In genomic region chrX:17007134-17007768, GRCh38 we compare ENCODE assay signal across 11 cellular contexts.
DNase-seq lines count a peak whose midpoint lies in the region; ATAC-seq and TF ChIP-seq lines count a peak whose summit lies in the region.
"Had no signal": no experiment of that assay in that cellular context is flagged by ENCODE, and none has a peak within 500 bp of the region (broad histone marks: within the 10 kb centered on the region; RNA-seq: fewer than 3 reads in every experiment).

No MANE protein-coding gene starts in this region.

- no peak overlapping the region for H3K9ac ChIP-seq in OCI-LY3 (ENCODE audit: low read length)

- H3K79me2 ChIP-seq in OCI-LY3 (ENCODE audit: low read length): no peaks in the 10 kb centered on the region

- DNase-seq in stimulated activated naive CD8-positive, alpha-beta T cell treated with anti-CD3 and anti-CD28 coated beads, Interleukin-15, Interleukin-2, amounts not matched to agents 100 U/mL and 50 U/mL, for 24 hours: peak; percentile 3
- DNase-seq in stimulated activated naive CD8-positive, alpha-beta T cell treated with anti-CD3 and anti-CD28 coated beads, Interleukin-15, amount 100 ng/mL, for 72 hours: no peak
- DNase-seq in fibroblast of the conjunctiva (ENCODE audit: low read depth) (peak; percentile 16), tibial artery (no peak), NCI-H226 (no peak)
- no peak for DNase-seq in activated naive CD4-positive, alpha-beta T cell treated with anti-CD3 and anti-CD28 coated beads, Interleukin-2, amount 50 U/mL, for 72 hours (ENCODE audit: low spot score in 2 of 2)
- DNase-seq: naive B cell; stimulated activated naive B cell treated with anti-CD40 and anti-IgM and Interleukin-4, amounts not matched to agents 10 μg/mL and 1 μg/mL and 100 μg/mL, for 72 hours had no signal

- peaks cover 11% of the 10 kb centered on the region for H3K27me3 Mint-ChIP-seq in stimulated activated naive CD8-positive, alpha-beta T cell treated with anti-CD3 and anti-CD28 coated beads, Interleukin-15, amount 100 ng/mL, for 72 hours
- H3K27me3 Mint-ChIP-seq: central memory CD8-positive, alpha-beta T cell had no signal

- H3K36me3 ChIP-seq in OCI-LY3 (replicated peaks; ENCODE audit: low read depth, low read length) (no peaks in the 10 kb centered on the region), tibial artery (no peaks in the 10 kb centered on the region)

- H3K27me3 ChIP-seq in OCI-LY3 (ENCODE audit: low read depth, low read length): 0 out of 2 replicates have a peak, but pooled peaks cover 3% of the 10 kb centered on the region
- no peaks in the 10 kb centered on the region for H3K27me3 ChIP-seq in tibial artery

- no peak overlapping the region for H3K4me3 Mint-ChIP-seq in stimulated activated naive CD8-positive, alpha-beta T cell treated with anti-CD3 and anti-CD28 coated beads, Interleukin-15, amount 100 ng/mL, for 72 hours
- H3K4me3 Mint-ChIP-seq: central memory CD8-positive, alpha-beta T cell; naive B cell; stimulated activated naive B cell treated with anti-CD40 and anti-IgM and Interleukin-4, amounts not matched to agents 10 μg/mL and 1 μg/mL and 100 μg/mL, for 72 hours had no signal

- peak; percentile 62 for TF ChIP-seq CTCF in OCI-LY3 (IDR thresholded peaks at IDR 0.05; ENCODE audit: low read depth, low read length)
- TF ChIP-seq CTCF in tibial artery (IDR thresholded peaks at IDR 0.05): peak in 1 of 2 experiments; percentile 39

- H3K4me3 ChIP-seq in OCI-LY3 (ENCODE audit: low read length) (no peak overlapping the region), tibial artery (no peak overlapping the region)

- no peak overlapping the region for H3K27ac Mint-ChIP-seq in stimulated activated naive CD8-positive, alpha-beta T cell treated with anti-CD3 and anti-CD28 coated beads, Interleukin-15, amount 100 ng/mL, for 72 hours
- no peak overlapping the region for H3K27ac Mint-ChIP-seq in activated naive CD4-positive, alpha-beta T cell treated with anti-CD3 and anti-CD28 coated beads, Interleukin-2, amount 50 U/mL, for 72 hours
- H3K27ac Mint-ChIP-seq: stimulated activated naive B cell treated with anti-CD40 and anti-IgM and Interleukin-4, amounts not matched to agents 10 μg/mL and 1 μg/mL and 100 μg/mL, for 72 hours had no signal

- H3K9me3 ChIP-seq in OCI-LY3 (ENCODE audit: insufficient read depth, low read length) (no peaks in the 10 kb centered on the region), tibial artery (no peaks in the 10 kb centered on the region)

- H3K4me1 ChIP-seq in OCI-LY3 (ENCODE audit: low read length): peaks cover 3% of the 10 kb centered on the region; the same call in 1 of the 2 replicates
- no peaks in the 10 kb centered on the region for H3K4me1 ChIP-seq in tibial artery

- intact Hi-C loops in tibial artery (cut with DNase I; ENCODE audit: low total_unique reads): no loop called here

- peak overlapping the region; percentile 68 for H3K4me2 ChIP-seq in OCI-LY3 (ENCODE audit: low read length)

- no peak for ATAC-seq in stimulated activated naive CD8-positive, alpha-beta T cell treated with anti-CD3 and anti-CD28 coated beads, Interleukin-15, Interleukin-2, amounts not matched to agents 100 U/mL and 50 U/mL, for 24 hours
- no peak for ATAC-seq in stimulated activated naive CD8-positive, alpha-beta T cell treated with anti-CD3 and anti-CD28 coated beads, Interleukin-15, amount 100 ng/mL, for 72 hours
- ATAC-seq in activated naive CD4-positive, alpha-beta T cell treated with anti-CD3 and anti-CD28 coated beads, Interleukin-2, amount 50 U/mL, for 72 hours: no peak
- no peak for ATAC-seq in HG03520 (IDR thresholded peaks at IDR 0.05; ENCODE audit: unreplicated experiment)
- ATAC-seq: stimulated activated naive B cell treated with anti-CD40 and anti-IgM and Interleukin-4, amounts not matched to agents 10 μg/mL and 1 μg/mL and 100 μg/mL, for 72 hours had no signal

- no peaks in the 10 kb centered on the region for H3K36me3 Mint-ChIP-seq in activated naive CD4-positive, alpha-beta T cell treated with anti-CD3 and anti-CD28 coated beads, Interleukin-2, amount 50 U/mL, for 72 hours
- H3K36me3 Mint-ChIP-seq: naive B cell; stimulated activated naive B cell treated with anti-CD40 and anti-IgM and Interleukin-4, amounts not matched to agents 10 μg/mL and 1 μg/mL and 100 μg/mL, for 72 hours had no signal

- peaks cover 7% of the 10 kb centered on the region for H3K4me1 Mint-ChIP-seq in stimulated activated naive CD8-positive, alpha-beta T cell treated with anti-CD3 and anti-CD28 coated beads, Interleukin-15, amount 100 ng/mL, for 72 hours

- H3K27ac ChIP-seq in OCI-LY3 (ENCODE audit: low read length) (no peak overlapping the region), tibial artery (no peak overlapping the region)

- H2AFZ ChIP-seq in OCI-LY3 (ENCODE audit: low read depth, low read length): no peak overlapping the region

- H4K20me1 ChIP-seq in OCI-LY3 (ENCODE audit: insufficient read depth, low read length): no peaks in the 10 kb centered on the region

- no peaks in the 10 kb centered on the region for H3K9me3 Mint-ChIP-seq in stimulated activated naive CD8-positive, alpha-beta T cell treated with anti-CD3 and anti-CD28 coated beads, Interleukin-15, amount 100 ng/mL, for 72 hours
- no peaks in the 10 kb centered on the region for H3K9me3 Mint-ChIP-seq in activated naive CD4-positive, alpha-beta T cell treated with anti-CD3 and anti-CD28 coated beads, Interleukin-2, amount 50 U/mL, for 72 hours
- H3K9me3 Mint-ChIP-seq: central memory CD8-positive, alpha-beta T cell; stimulated activated naive B cell treated with anti-CD40 and anti-IgM and Interleukin-4, amounts not matched to agents 10 μg/mL and 1 μg/mL and 100 μg/mL, for 72 hours had no signal

Comparison
In these comparisons a context has a peak if more than half of its experiments do, and no peak if none do; other contexts are left out.
1. DNase-seq: peak in stimulated activated naive CD8-positive, alpha-beta T cell treated with anti-CD3 and anti-CD28 coated beads, Interleukin-15, Interleukin-2, amounts not matched to agents 100 U/mL and 50 U/mL, for 24 hours (single experiment) and fibroblast of the conjunctiva (single experiment); none in stimulated activated naive CD8-positive, alpha-beta T cell treated with anti-CD3 and anti-CD28 coated beads, Interleukin-15, amount 100 ng/mL, for 72 hours (0 of 2), activated naive CD4-positive, alpha-beta T cell treated with anti-CD3 and anti-CD28 coated beads, Interleukin-2, amount 50 U/mL, for 72 hours (0 of 2), tibial artery (0 of 2) and NCI-H226 (single experiment).